10 cellular contexts compared by ENCODE assay signal in the genomic region with DNA sequence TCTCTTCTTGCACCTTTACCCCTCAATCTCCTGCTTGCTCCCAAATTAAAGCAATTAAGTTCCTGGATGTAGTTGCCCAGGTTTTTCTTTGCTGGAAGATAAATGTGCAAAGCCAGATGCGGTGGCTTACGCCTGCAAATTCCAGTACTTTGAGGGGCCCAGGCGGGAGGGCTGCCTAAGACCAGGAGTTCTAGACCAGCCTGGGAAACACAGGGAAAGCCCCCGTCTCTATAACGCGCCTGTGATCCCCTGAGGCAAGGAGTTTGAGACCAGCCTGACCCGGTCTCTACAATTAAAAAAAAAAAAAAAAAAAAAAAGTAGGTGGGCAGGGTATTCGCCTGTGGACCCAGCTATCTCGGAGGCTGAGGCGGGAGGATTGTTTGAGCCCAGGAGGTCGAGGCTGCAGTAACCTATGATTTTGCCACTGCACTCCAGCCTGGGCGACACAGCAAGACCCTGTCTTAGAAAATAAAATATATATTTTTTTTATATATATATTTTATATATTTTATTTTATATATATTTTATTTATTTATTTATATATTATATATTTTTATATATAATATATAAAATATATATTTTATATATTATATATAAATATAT. TPM values are rescaled to one million over a fixed set of nuclear protein-coding genes. Genes with fewer than 3 reads are reported as not detected.
DNase-seq lines count a peak whose midpoint lies in the region; ATAC-seq, FAIRE-seq and TF ChIP-seq lines count a peak whose summit lies in the region.
"Had no signal": no experiment of that assay in that cellular context is flagged by ENCODE, and none has a peak within 500 bp of the region (broad histone marks: within the 10 kb centered on the region; RNA-seq: fewer than 3 reads in every experiment).

No MANE protein-coding gene starts in this region.

- peak overlapping the region; percentile 67 to 69 for H3K4me3 Mint-ChIP-seq in H9

- H3K14ac ChIP-seq in H9 (ENCODE audit: insufficient read depth, low read length) = no peak overlapping the region

- H3T11ph ChIP-seq in H9 (ENCODE audit: low read length) = no peak overlapping the region

- H3K27me3 ChIP-seq in H9 (ENCODE audit: insufficient read depth, low read length) (peaks cover 4% of the 10 kb centered on the region; the same call in 1 of the 2 replicates), K562 (ENCODE audit: control insufficient read depth in 2 of 2, insufficient read depth in 2 of 2, low read length in 2 of 2) (peaks cover 16 to 22% of the 10 kb centered on the region in 2 experiments; a peak in 4 of 5 replicates), mucosa of stomach (ENCODE audit: control insufficient read depth, insufficient read depth, low read length) (no peaks in the 10 kb centered on the region)

- H3K4me1 Mint-ChIP-seq in H9 = peaks cover 5 to 9% of the 10 kb centered on the region in 2 experiments; a peak in 2 of 4 replicates

- H3K23ac ChIP-seq in H9 (ENCODE audit: insufficient read length, low read depth, low read length) = no peak overlapping the region

- H3K79me2 ChIP-seq in H9 (ENCODE audit: insufficient read depth, low read length) (no peaks in the 10 kb centered on the region), K562 (ENCODE audit: control insufficient read depth, insufficient read depth, low read length) (no peaks in the 10 kb centered on the region)

- H4K8ac ChIP-seq in H9 (replicated peaks; ENCODE audit: insufficient read length, low read depth, low read length) = no peak overlapping the region

- H2AK5ac ChIP-seq in H9 (ENCODE audit: insufficient read length, low read length) = no peak overlapping the region

- no peak overlapping the region for H3K18ac ChIP-seq in H9 (ENCODE audit: insufficient read length, low read depth, low read length)

- H2BK5ac ChIP-seq in H9 (ENCODE audit: insufficient read length, low read length) = no peak overlapping the region

- peak overlapping the region; percentile 63 for H3K4me3 ChIP-seq in A549
- no peak overlapping the region for H3K4me3 ChIP-seq in K562
- peak overlapping the region; percentile 31 for H3K4me3 ChIP-seq in mucosa of stomach (ENCODE audit: low read length)

- peaks cover 0 to 2% of the 10 kb centered on the region in 2 experiments; a peak in 1 of 5 replicates for H3K9me3 Mint-ChIP-seq in H9

- intact Hi-C loops in K562 (cut with micrococcal nuclease) = no loop called here

- peaks cover 13% of the 10 kb centered on the region for H3K23me2 ChIP-seq in H9 (ENCODE audit: insufficient read length, low read depth, low read length, poor library complexity, severe bottlenecking)

- H3K56ac ChIP-seq in H9 (ENCODE audit: insufficient read length, low read depth, low read length) = no peak overlapping the region

- no peak overlapping the region for H2BK12ac ChIP-seq in H9 (ENCODE audit: insufficient read length, low read depth, low read length)

- H2AFZ ChIP-seq in H9 (ENCODE audit: low read length) = no peak overlapping the region
- peak overlapping the region; percentile 79 for H2AFZ ChIP-seq in K562 (ENCODE audit: low read depth, low read length)

- WGBS in A549 (ENCODE audit: missing lambda C conversion rate) = 29% methylated on average over 12 of the region's 12 CpGs
- WGBS in H9 (ENCODE audit: extremely low coverage, insufficient read length, low lambda C conversion rate) = no CpG with 5 or more reads among the region's 12 CpGs
- WGBS in K562 (ENCODE audit: insufficient coverage, low coverage, missing lambda C conversion rate) = 18% methylated on average over 12 of the region's 12 CpGs

- peaks cover 0 to 1% (median 0%) of the 10 kb centered on the region in 3 experiments; a peak in 2 of 7 replicates for H3K36me3 Mint-ChIP-seq in H9 (ENCODE audit: insufficient read depth in 1 of 3, low read depth in 3 of 3)

- TF ChIP-seq POLR2A in A549 (IDR thresholded peaks at IDR 0.05; ENCODE audit: low read length) (no peak), K562 (conservative IDR thresholded peaks at IDR 0.05) (no peak)

- H3K4me1 ChIP-seq in A549 (peaks cover 14% of the 10 kb centered on the region; the same call in 2 of the 3 replicates), H9 (ENCODE audit: insufficient read depth, low read length) (no peaks in the 10 kb centered on the region), K562 (replicated peaks in 1 of 2; ENCODE audit: control insufficient read depth in 2 of 2, insufficient read depth in 2 of 2, low read length in 2 of 2) (peaks cover 0 to 14% of the 10 kb centered on the region in 2 experiments; a peak in 3 of 5 replicates), mucosa of stomach (ENCODE audit: control insufficient read depth, insufficient read depth, low read length) (peaks cover 7% of the 10 kb centered on the region)

- H3K27ac Mint-ChIP-seq in H9 = no peak overlapping the region

- H3K4me2 ChIP-seq in A549 (peak overlapping the region; percentile 87), H9 (ENCODE audit: insufficient read depth, insufficient read length, low read length) (peak overlapping the region; percentile 23), K562 (ENCODE audit: insufficient read depth, low read length) (peak overlapping the region; percentile 56)

- H3K36me3 ChIP-seq in K562 (ENCODE audit: control insufficient read depth, insufficient read depth, low read length) (no peaks in the 10 kb centered on the region), mucosa of stomach (ENCODE audit: control insufficient read depth, insufficient read depth, low read length) (no peaks in the 10 kb centered on the region)

- TF ChIP-seq RAD21 in A549 (conservative IDR thresholded peaks at IDR 0.05 in 1 of 2, IDR thresholded peaks at IDR 0.05 in 1 of 2) = no peak
- no peak for TF ChIP-seq RAD21 in K562 (CRISPR knock-in tag; conservative IDR thresholded peaks at IDR 0.05 in 1 of 2, IDR thresholded peaks at IDR 0.05 in 1 of 2)

- H2BK15ac ChIP-seq in H9 (ENCODE audit: low read depth, low read length) = no peak overlapping the region

- no peak overlapping the region for H2BK120ac ChIP-seq in H9 (ENCODE audit: low read depth, low read length, poor library complexity, severe bottlenecking)

- H3K9me3 ChIP-seq in A549 (no peaks in the 10 kb centered on the region), H9 (ENCODE audit: control insufficient read depth, low read depth, low read length) (no peaks in the 10 kb centered on the region), K562 (replicated peaks; ENCODE audit: control insufficient read depth, insufficient read depth, low read depth, low read length) (no peaks in the 10 kb centered on the region), mucosa of stomach (ENCODE audit: control insufficient read depth, low read length) (no peaks in the 10 kb centered on the region)

- peaks cover 3% of the 10 kb centered on the region for H3K9me1 ChIP-seq in K562 (ENCODE audit: control insufficient read depth, insufficient read depth, low read length)

- DNase-seq in A549 (ENCODE audit: low read depth in 1 of 2, low spot score in 1 of 2) (no peak), H9 (no peak), K562 (ENCODE audit: extremely low read depth in 1 of 4, low spot score in 3 of 4) (no peak), activated gamma-delta T cell treated with Interleukin-2 at 50 U/mL for 16 hours (no peak)
- DNase-seq in activated CD4-positive, CD25-positive, alpha-beta regulatory T cell (lab: John Stamatoyannopoulos, UW) = no peak
- DNase-seq: NCI-H1436 treated with DMSO at 0.1 percent for 48 hours had no signal

- no peaks in the 10 kb centered on the region for H3K79me1 ChIP-seq in H9 (ENCODE audit: insufficient read depth, low read depth, low read length, poor library complexity, severe bottlenecking)

- H2BK20ac ChIP-seq in H9 (ENCODE audit: low read depth, low read length, poor library complexity, severe bottlenecking) = no peak overlapping the region

- H3K27me3 Mint-ChIP-seq in H9 (ENCODE audit: low read depth) = peaks cover 20% of the 10 kb centered on the region

- H3K9ac ChIP-seq in H9 (ENCODE audit: extremely low read depth, insufficient read length, low read length) (no peak overlapping the region), K562 (ENCODE audit: insufficient read depth in 1 of 2, low read depth in 2 of 2, low read length in 2 of 2) (no peak overlapping the region), mucosa of stomach (ENCODE audit: low read length) (no peak overlapping the region)

- CTCF ChIA-PET in A549 (lab: Yijun Ruan, JAX) (interaction anchor here (0.9 to 3.5 kb wide), 6 partner anchors 8 to 75 kb away, joined by 3 to 21 read pairs (median 5); no protein-coding TSS in a partner anchor), K562 (lab: Yijun Ruan, JAX; ENCODE audit: low intra/inter-chr PET ratio) (no interaction called here)

- no peak overlapping the region for H4K5ac ChIP-seq in H9 (ENCODE audit: insufficient read length, low read depth, low read length)

- H4K91ac ChIP-seq in H9 (ENCODE audit: insufficient read length, low read depth, low read length) = no peak overlapping the region

- no peak overlapping the region for H3K4ac ChIP-seq in H9 (ENCODE audit: low read depth, low read length)

- TF ChIP-seq CTCF in A549 (IDR thresholded peaks at IDR 0.05) (no peak), H9 (conservative IDR thresholded peaks at IDR 0.05) (no peak), K562 (IDR thresholded peaks at IDR 0.05 in 2 of 3, conservative IDR thresholded peaks at IDR 0.05 in 1 of 3; ENCODE audit: insufficient read depth in 2 of 3, low read depth in 1 of 3, low read length in 3 of 3) (no peak)

- POLR2A ChIA-PET in A549 (lab: Yijun Ruan, JAX) = no interaction called here
- POLR2A ChIA-PET in K562 (lab: Yijun Ruan, JAX) = no interaction called here

- ATAC-seq in A549 (no peak), K562 (no peak), HG02852 (IDR thresholded peaks at IDR 0.05; ENCODE audit: unreplicated experiment) (no peak), GM21360 (IDR thresholded peaks at IDR 0.05; ENCODE audit: unreplicated experiment) (no peak)

- H4K20me1 ChIP-seq in H9 (ENCODE audit: control insufficient read depth, insufficient read depth, insufficient read length) (no peaks in the 10 kb centered on the region), K562 (replicated peaks; ENCODE audit: control insufficient read depth, insufficient read depth, low read length) (no peaks in the 10 kb centered on the region)

- TF ChIP-seq EP300 in A549 (IDR thresholded peaks at IDR 0.05) (no peak), K562 (IDR thresholded peaks at IDR 0.05; ENCODE audit: low read length) (no peak)

- FAIRE-seq in A549 (lab: Jason Lieb, UNC) (no peak), K562 (lab: Jason Lieb, UNC) (no peak)

- H3K27ac ChIP-seq in A549 = peak overlapping the region; percentile 79 to 87
- H3K27ac ChIP-seq in H9 (ENCODE audit: insufficient read length, low read depth, low read length) = no peak overlapping the region
- H3K27ac ChIP-seq in K562 (ENCODE audit: extremely low read depth, low read depth, low read length) = no peak overlapping the region

- no TSS peak for BruUV-seq in K562 (replicated peaks; lab: Mats Ljungman, UMichigan)

- in situ Hi-C loops in K562 (cut with MboI) = no loop called here

RNA-seq across cellular contexts. Expression of a gene that starts 0.5 kb away (rescaled TPM):
- polyA plus RNA-seq in A549 (2011; rRNA removed) = 7.9 and 9.4 TPM in 2 replicates
- polyA plus RNA-seq in A549 (2012; cell fraction: cytosol; rRNA removed) = 2.9 TPM in 2 replicates
- polyA plus RNA-seq in A549 (2012; cell fraction: nucleus; rRNA removed) = 3.4 and 3.5 TPM in 2 replicates
- 7.9 to 9.1 TPM (median 8.0 TPM) in 3 replicates for polyA plus RNA-seq in A549 (2017; fragmentation: RNase III; extraction: RNeasy Plus Mini Kit Qiagen cat#74134 plus additional on column Dnase treatment)
- 3.8 and 7.2 TPM in 2 replicates for polyA minus RNA-seq in A549 (2011; rRNA and poly(A)+ RNA removed)
- 0.57 and 0.59 TPM in 2 replicates for total RNA-seq in H9 (2021)
- not detected in 2 replicates for total RNA-seq in K562 (2011; cell fraction: chromatin; rRNA removed; ENCODE audit: low replicate concordance)
- not detected in 2 replicates for total RNA-seq in K562 (2011; cell fraction: nucleolus; rRNA removed)
- total RNA-seq in K562 (2011; cell fraction: nucleoplasm; rRNA removed) = not detected in 2 replicates
- total RNA-seq in K562 (2014; rRNA removed) = not detected in 2 replicates
- total RNA-seq in K562 (2014; rRNA removed; fragmentation: Illumina TruSeq; extraction: Trizol) = not detected in 2 replicates
- not detected in 2 replicates for total RNA-seq in K562 (2015; rRNA removed; fragmentation: Illumina TruSeq; extraction: Trizol)
- total RNA-seq in K562 (2021) = 0.04 TPM in 1 of 2 replicates, not detected in the other
- not detected in 2 replicates for polyA plus RNA-seq in K562 (2011; rRNA removed)
- not detected in 2 replicates for polyA plus RNA-seq in K562 (2011; cell fraction: cytosol; rRNA removed)
- not detected in 2 replicates for polyA plus RNA-seq in K562 (2011; cell fraction: nucleus; rRNA removed)
- polyA plus RNA-seq in K562 (2012) = 0.01 and 0.03 TPM in 2 replicates
- not detected in 2 replicates for polyA plus RNA-seq in K562 (2014; fragmentation: Illumina TruSeq; extraction: Trizol)
- polyA plus RNA-seq in K562 (2014; fragmentation: Nextera tagmentation; extraction: Ambion mirVana) = not detected
- not detected in 2 replicates for polyA plus RNA-seq in K562 (2014; rRNA removed)
- not detected in 2 replicates for polyA minus RNA-seq in K562 (2011; rRNA and poly(A)+ RNA removed)
- polyA minus RNA-seq in K562 (2011; cell fraction: cytosol; rRNA and poly(A)+ RNA removed) = not detected in 2 replicates
- not detected in 2 replicates for polyA minus RNA-seq in K562 (2011; cell fraction: nucleus; rRNA and poly(A)+ RNA removed)
- total RNA-seq: pulmonary artery endothelial cell had no signal

RNA-seq across cellular contexts. Expression of a gene that starts 44.4 kb away (rescaled TPM):
- polyA plus RNA-seq in A549 (2011; rRNA removed) (20.3 and 24.8 TPM in 2 replicates), A549 (2017; fragmentation: RNase III; extraction: RNeasy Plus Mini Kit Qiagen cat#74134 plus additional on column Dnase treatment) (21.8 to 22.6 TPM (median 22.6 TPM) in 3 replicates), K562 (2011; rRNA removed) (44.8 and 57.9 TPM in 2 replicates), K562 (2014; fragmentation: Illumina TruSeq; extraction: Trizol) (43.0 and 47.0 TPM in 2 replicates), K562 (2014; fragmentation: Nextera tagmentation; extraction: Ambion mirVana) (10 to 100 TPM; 14.6 to 23.6 TPM), K562 (2014; rRNA removed) (49.0 and 50.0 TPM in 2 replicates)
- 11.3 and 12.4 TPM in 2 replicates for polyA plus RNA-seq in A549 (2012; cell fraction: cytosol; rRNA removed)
- polyA plus RNA-seq in A549 (2012; cell fraction: nucleus; rRNA removed) = 14.6 and 17.0 TPM in 2 replicates
- polyA minus RNA-seq in A549 (2011; rRNA and poly(A)+ RNA removed) = 8.1 and 13.0 TPM in 2 replicates
- total RNA-seq in H9 (2021) (85.8 and 86.3 TPM in 2 replicates), K562 (2014; rRNA removed) (34.4 and 34.8 TPM in 2 replicates), K562 (2014; rRNA removed; fragmentation: Illumina TruSeq; extraction: Trizol) (54.7 and 57.8 TPM in 2 replicates), K562 (2015; rRNA removed; fragmentation: Illumina TruSeq; extraction: Trizol) (45.8 and 48.1 TPM in 2 replicates), K562 (2021) (55.0 and 57.5 TPM in 2 replicates)
- total RNA-seq in K562 (2011; cell fraction: chromatin; rRNA removed; ENCODE audit: low replicate concordance) = 25.6 and 50.4 TPM in 2 replicates
- 25.7 and 29.5 TPM in 2 replicates for total RNA-seq in K562 (2011; cell fraction: nucleolus; rRNA removed)
- 41.1 and 64.7 TPM in 2 replicates for total RNA-seq in K562 (2011; cell fraction: nucleoplasm; rRNA removed)
- 34.2 and 47.8 TPM in 2 replicates for polyA plus RNA-seq in K562 (2011; cell fraction: cytosol; rRNA removed)
- 31.0 and 39.7 TPM in 2 replicates for polyA plus RNA-seq in K562 (2011; cell fraction: nucleus; rRNA removed)
- 34.3 and 36.0 TPM in 2 replicates for polyA plus RNA-seq in K562 (2012)
- polyA minus RNA-seq in K562 (2011; rRNA and poly(A)+ RNA removed) = 60.6 and 65.0 TPM in 2 replicates
- 34.3 and 41.7 TPM in 2 replicates for polyA minus RNA-seq in K562 (2011; cell fraction: cytosol; rRNA and poly(A)+ RNA removed)
- 24.8 and 34.5 TPM in 2 replicates for polyA minus RNA-seq in K562 (2011; cell fraction: nucleus; rRNA and poly(A)+ RNA removed)

Comparison
In these comparisons a context has a peak if more than half of its experiments do, and no peak if none do; other contexts are left out.
1. H3K27ac ChIP-seq: peak in A549 (2 of 2); none in H9 (single experiment) and K562 (single experiment).
2. H3K4me2 ChIP-seq: peak in every context shown above with its lines; median percentile 87 in A549; 56 in K562; 23 in H9.